ENCODE assay signal across 7 cellular contexts in the genomic region with DNA sequence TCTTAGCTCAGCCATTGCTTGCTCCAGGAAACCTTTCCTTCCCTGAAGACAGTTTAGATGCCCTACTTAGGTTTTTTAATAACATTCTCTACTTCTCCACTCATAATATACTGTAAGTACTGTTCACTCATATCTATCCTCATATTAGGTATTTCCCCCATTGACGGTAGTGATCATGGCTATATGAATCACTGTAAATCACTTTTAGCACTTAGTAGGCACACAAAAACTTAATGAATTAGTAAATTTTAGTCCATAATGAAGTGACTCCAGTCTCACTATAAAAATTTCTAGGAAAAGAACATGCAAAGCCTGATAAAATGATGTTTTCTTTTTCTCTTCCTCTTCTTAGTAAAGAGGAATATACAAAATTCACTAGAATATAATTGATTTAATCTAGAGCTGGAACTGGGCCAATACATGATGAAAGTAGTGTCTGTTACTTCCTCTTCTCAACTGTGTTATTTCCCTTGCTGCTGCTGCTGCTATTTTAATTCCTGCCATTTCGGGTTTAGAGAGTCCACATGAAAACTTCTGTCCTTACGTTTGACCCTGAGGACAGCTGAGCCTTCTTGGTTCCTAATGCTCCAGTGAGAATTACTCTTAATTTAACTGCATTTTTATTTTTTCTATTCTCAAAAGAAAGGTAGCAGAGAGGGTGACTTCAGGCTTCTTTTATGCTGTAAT.
DNase-seq lines count a peak whose midpoint lies in the region; ATAC-seq and TF ChIP-seq lines count a peak whose summit lies in the region.

No MANE protein-coding gene starts in this region.

- no peak overlapping the region for H2AK5ac ChIP-seq in mesenchymal stem cell (ENCODE audit: low read length, severe bottlenecking)

- no peak overlapping the region for H4K8ac ChIP-seq in mesenchymal stem cell (ENCODE audit: low read length)

- peak; percentile 70 for ATAC-seq in GM18861 (IDR thresholded peaks at IDR 0.05; ENCODE audit: unreplicated experiment)
- peak; percentile 62 for ATAC-seq in HG02884 (IDR thresholded peaks at IDR 0.05; ENCODE audit: unreplicated experiment)

- peaks cover 21% of the 10 kb centered on the region for H3K4me1 Mint-ChIP-seq in T-helper 1 cell treated with Interleukin-12 subunit alpha and Interleukin-12 subunit beta and Interleukin-4 antibody, amounts not matched to agents 30 μg/mL and 1 μg/mL, for 36 hours (ENCODE audit: low read depth)

- no peak overlapping the region for H3K4me3 Mint-ChIP-seq in T-helper 1 cell treated with Interleukin-12 subunit alpha and Interleukin-12 subunit beta and Interleukin-4 antibody, amounts not matched to agents 30 μg/mL and 1 μg/mL, for 36 hours

- no peak overlapping the region for H2BK15ac ChIP-seq in mesenchymal stem cell (ENCODE audit: low read depth, poor library complexity, severe bottlenecking)

- no peaks in the 10 kb centered on the region for H3K4me1 ChIP-seq in mesenchymal stem cell (ENCODE audit: control insufficient read depth, insufficient read depth, low read depth, low read length)
- H3K4me1 ChIP-seq in vagina, result no peaks in the 10 kb centered on the region

- no peak overlapping the region for H4K91ac ChIP-seq in mesenchymal stem cell (ENCODE audit: low read length)

- H3K27me3 ChIP-seq in mesenchymal stem cell (ENCODE audit: control insufficient read depth in 1 of 2, insufficient read depth in 1 of 2, low read length in 2 of 2) (no peaks in the 10 kb centered on the region), vagina (no peaks in the 10 kb centered on the region)

- H3K9me3 Mint-ChIP-seq in T-helper 1 cell treated with Interleukin-12 subunit alpha and Interleukin-12 subunit beta and Interleukin-4 antibody, amounts not matched to agents 30 μg/mL and 1 μg/mL, for 36 hours, result no peaks in the 10 kb centered on the region

- no peak for TF ChIP-seq POLR2A in vagina (IDR thresholded peaks at IDR 0.05)

- H3K27me3 Mint-ChIP-seq in T-helper 1 cell treated with Interleukin-12 subunit alpha and Interleukin-12 subunit beta and Interleukin-4 antibody, amounts not matched to agents 30 μg/mL and 1 μg/mL, for 36 hours (ENCODE audit: low read depth), result no peaks in the 10 kb centered on the region

- no peak overlapping the region for H3K4ac ChIP-seq in mesenchymal stem cell (ENCODE audit: low read depth in 1 of 2, low read length in 2 of 2)

- no peak overlapping the region for H3K14ac ChIP-seq in mesenchymal stem cell (ENCODE audit: low read length in 2 of 2)

- WGBS in mesenchymal stem cell, result 92% methylated on average over 3 of the region's 3 CpGs

- H2BK120ac ChIP-seq in mesenchymal stem cell (ENCODE audit: low read depth, low read length), result no peak overlapping the region

- H3K36me3 ChIP-seq in mesenchymal stem cell (ENCODE audit: control insufficient read depth in 1 of 2, insufficient read depth in 2 of 2, low read depth in 1 of 2, low read length in 2 of 2) (peaks cover 0 to 54% of the 10 kb centered on the region in 2 experiments), vagina (peaks cover 0 to 8% of the 10 kb centered on the region in 2 donors)

- no peak overlapping the region for H2AFZ ChIP-seq in mesenchymal stem cell (ENCODE audit: low read depth, low read length)

- DNase-seq in mesenchymal stem cell (peak; percentile 29), vagina (ENCODE audit: extremely low spot score in 2 of 2) (no peak), middle frontal gyrus (ENCODE audit: extremely low spot score, low spot score) (no peak), AG08395 (ENCODE audit: low spot score) (no peak)

- TF ChIP-seq CTCF in vagina (IDR thresholded peaks at IDR 0.05), result no peak

- H3K4me2 ChIP-seq in mesenchymal stem cell (ENCODE audit: low read length, poor library complexity, severe bottlenecking), result no peak overlapping the region

- peak overlapping the region; percentile 27 for H3K27ac Mint-ChIP-seq in T-helper 1 cell treated with Interleukin-12 subunit alpha and Interleukin-12 subunit beta and Interleukin-4 antibody, amounts not matched to agents 30 μg/mL and 1 μg/mL, for 36 hours

- no peak overlapping the region for H3K4me3 ChIP-seq in mesenchymal stem cell (ENCODE audit: insufficient read depth in 1 of 2, low read depth in 1 of 2, low read length in 2 of 2)
- H3K4me3 ChIP-seq in vagina, result no peak overlapping the region

- H3K36me3 Mint-ChIP-seq in T-helper 1 cell treated with Interleukin-12 subunit alpha and Interleukin-12 subunit beta and Interleukin-4 antibody, amounts not matched to agents 30 μg/mL and 1 μg/mL, for 36 hours (ENCODE audit: low read depth), result peaks cover 37% of the 10 kb centered on the region

- no peak overlapping the region for H2BK12ac ChIP-seq in mesenchymal stem cell (ENCODE audit: low read length in 2 of 2)

- no peak overlapping the region for H2BK5ac ChIP-seq in mesenchymal stem cell (ENCODE audit: low read depth, low read length, poor library complexity, severe bottlenecking)

- no peak overlapping the region for H3K9ac ChIP-seq in mesenchymal stem cell (ENCODE audit: low read length)

- intact Hi-C loops in vagina (cut with DNase I), result no loop called here

- H3K18ac ChIP-seq in mesenchymal stem cell (ENCODE audit: low read depth in 1 of 2, low read length in 2 of 2), result no peak overlapping the region

- H3K27ac ChIP-seq in mesenchymal stem cell (ENCODE audit: low read length, poor library complexity, severe bottlenecking) (no peak overlapping the region), vagina (no peak overlapping the region)

- H3K9me3 ChIP-seq in mesenchymal stem cell (ENCODE audit: control insufficient read depth, low read length) (no peaks in the 10 kb centered on the region), vagina (no peaks in the 10 kb centered on the region)

- no peak overlapping the region for H3K23ac ChIP-seq in mesenchymal stem cell (ENCODE audit: low read length in 2 of 2)

- H3K79me1 ChIP-seq in mesenchymal stem cell (replicated peaks; ENCODE audit: low read length, poor library complexity, severe bottlenecking), result peaks cover 9% of the 10 kb centered on the region
